21 cellular contexts compared by ENCODE assay signal in genomic region chr18:45403341-45404049, GRCh38.
"Had no signal": no experiment of that assay in that cellular context is flagged by ENCODE, and none has a peak within 500 bp of the region (broad histone marks: within the 10 kb centered on the region; RNA-seq: fewer than 3 reads in every experiment).

No MANE protein-coding gene starts in this region.

- H3K9me3 ChIP-seq: breast epithelium, testis had no signal

- H3K27me3 ChIP-seq: breast epithelium, testis had no signal

- H3K27ac ChIP-seq: breast epithelium, testis, VCaP had no signal

- H3K36me3 ChIP-seq: breast epithelium had no signal

- DNase-seq: activated CD4-positive, alpha-beta memory T cell treated with anti-CD3 and anti-CD28 coated beads for 36 hours; activated CD4-positive, alpha-beta T cell treated with anti-CD3 and anti-CD28 coated beads for 4 hours; activated CD8-positive, alpha-beta memory T cell treated with anti-CD3 and anti-CD28 coated beads, Interleukin-2, amount 50 U/mL, for 4 hours; activated effector memory CD4-positive, alpha-beta T cell treated with anti-CD3 and anti-CD28 coated beads, Interleukin-2, amount 50 U/mL, for 16 hours; activated naive CD4-positive, alpha-beta T cell treated with anti-CD3 and anti-CD28 coated beads for 36 hours; activated T-cell treated with anti-CD3 and anti-CD28 coated beads, Interleukin-2, amount 50 U/mL, for 1 hour; amygdala; endodermal cell; hippocampal formation; kidney; natural killer cell; posterior cingulate gyrus; right cardiac atrium; stimulated activated CD4-positive, alpha-beta T cell treated with anti-CD3 and anti-CD28 coated beads, Interleukin-15, amount 100 ng/mL, for 24 hours; stimulated activated CD4-positive, alpha-beta T cell treated with anti-CD3 and anti-CD28 coated beads, Interleukin-2, amount 100 ng/mL, for 24 hours; stimulated activated naive CD4-positive, alpha-beta T cell; testis; trophoblast cell had no signal

- FAIRE-seq: kidney, urothelium cell line had no signal

- H3K4me1 ChIP-seq: breast epithelium, testis had no signal

- H3K4me3 ChIP-seq: breast epithelium, testis had no signal

- ATAC-seq: natural killer cell, right cardiac atrium had no signal
